1 cellular context compared by ENCODE assay signal in genomic region chr1:27318137-27318536, GRCh38.
TF ChIP-seq lines count a peak whose summit lies in the region.

No MANE protein-coding gene starts in this region.

TF ChIP-seq in H1, 55 proteins besides CTCF, POLR2A, EP300 and RAD21:
- TF ChIP-seq SP2 (IDR thresholded peaks at IDR 0.05; ENCODE audit: low read length) (no peak), SIX5 (IDR thresholded peaks at IDR 0.05; ENCODE audit: low read depth, low read length) (no peak), TBP (IDR thresholded peaks at IDR 0.05; ENCODE audit: low read depth, low read length) (no peak), SP4 (IDR thresholded peaks at IDR 0.05; ENCODE audit: low read length) (no peak)
